29 cellular contexts compared by ENCODE assay signal in the genomic region with DNA sequence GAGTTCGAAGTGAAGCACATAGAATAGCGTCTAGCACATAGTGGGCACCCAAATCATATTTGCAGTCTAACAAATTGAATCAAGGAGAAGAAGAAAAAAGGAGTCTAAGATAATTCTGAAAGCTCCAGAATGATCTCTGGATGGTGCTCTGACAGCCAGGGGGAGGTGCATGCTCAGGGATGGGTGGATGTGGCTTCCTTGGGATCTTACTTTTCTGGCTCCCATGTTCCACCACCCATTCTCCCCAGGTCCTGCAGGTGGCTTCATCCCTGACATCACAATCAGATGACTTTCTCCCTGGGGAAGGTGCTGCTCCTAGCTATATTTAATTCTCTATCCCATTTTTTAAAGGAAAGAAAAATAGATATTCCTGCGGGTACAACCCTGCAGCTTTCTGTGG.
"Had no signal": no experiment of that assay in that cellular context is flagged by ENCODE, and none has a peak within 500 bp of the region (broad histone marks: within the 10 kb centered on the region; RNA-seq: fewer than 3 reads in every experiment).

No MANE protein-coding gene starts in this region.

- ATAC-seq: activated CD8-positive, alpha-beta T cell treated with anti-CD3 and anti-CD28 coated beads for 36 hours; body of pancreas; Panc1 had no signal

- DNase-seq: activated CD4-positive, alpha-beta T cell treated with anti-CD3 and anti-CD28 coated beads, Interleukin-2, amount 10 ng/mL, durations not matched to agents 24 days and 14 days; activated CD4-positive, alpha-beta T cell treated with anti-CD3 and anti-CD28 coated beads, Interleukin-2, amount 50 U/mL, for 4 hours; activated CD8-positive, alpha-beta T cell treated with anti-CD3 and anti-CD28 coated beads for 36 hours; activated gamma-delta T cell; activated naive CD4-positive, alpha-beta T cell treated with Interleukin-2 at 50 U/mL for 16 hours; activated naive CD8-positive, alpha-beta T cell treated with anti-CD3 and anti-CD28 coated beads, Interleukin-2, amount 10 ng/mL, durations not matched to agents 7 days and 5 days; activated T-cell treated with anti-CD3 and anti-CD28 coated beads, Interleukin-2, amount 50 U/mL, for 24 hours; amygdala; body of pancreas; Kasumi-1; MG63; NCI-H1048; NCI-H1105 treated with DMSO at 0.1 percent for 48 hours; NCI-H1436; NCI-H1694; NCI-H1930; NCI-H2081 treated with DMSO at 0.1 percent for 48 hours; NCI-H2171 treated with DMSO at 0.1 percent for 48 hours; NCI-H2227 treated with DMSO at 0.1 percent for 48 hours; NCI-H446; NCI-H510A treated with DMSO at 0.1 percent for 48 hours; NCI-H526 treated with DMSO at 0.1 percent for 48 hours; NCI-H774; SHP77; SJCRH30 had no signal

- H3K9me3 ChIP-seq: ascending aorta, body of pancreas, breast epithelium, MG63, SJCRH30 had no signal

- H3K4me3 ChIP-seq: ascending aorta, body of pancreas, breast epithelium, MG63, SJCRH30, SK-N-MC had no signal

- H3K4me1 ChIP-seq: ascending aorta, body of pancreas, breast epithelium, SJCRH30 had no signal

- H3K36me3 ChIP-seq: ascending aorta, breast epithelium, MG63, SJCRH30 had no signal

- H3K27me3 ChIP-seq: ascending aorta, body of pancreas, breast epithelium, MG63, SJCRH30 had no signal
